13 cellular contexts compared by ENCODE assay signal in genomic region chr1:17735791-17736190, GRCh38. TPM values are rescaled to one million over a fixed set of nuclear protein-coding genes. Genes with fewer than 3 reads are reported as not detected.
DNase-seq lines count a peak whose midpoint lies in the region; TF ChIP-seq lines count a peak whose summit lies in the region.
"Had no signal": no experiment of that assay in that cellular context is flagged by ENCODE, and none has a peak within 500 bp of the region (broad histone marks: within the 10 kb centered on the region; RNA-seq: fewer than 3 reads in every experiment).

No MANE protein-coding gene starts in this region.

- H3K27ac Mint-ChIP-seq in glutamatergic neuron (ENCODE audit: unreplicated experiment) (no peak overlapping the region), neural crest cell (ENCODE audit: unreplicated experiment) (peak overlapping the region; percentile 35)
- H3K27ac Mint-ChIP-seq: CD4-positive, CD25-positive, alpha-beta regulatory T cell had no signal

- no peaks in the 10 kb centered on the region for H3K36me3 Mint-ChIP-seq in glutamatergic neuron (ENCODE audit: unreplicated experiment)
- no peaks in the 10 kb centered on the region for H3K36me3 Mint-ChIP-seq in neural crest cell (ENCODE audit: low read depth)
- H3K36me3 Mint-ChIP-seq: CD4-positive, CD25-positive, alpha-beta regulatory T cell had no signal

- DNase-seq in NCI-H82 (lab: John Stamatoyannopoulos, UW) (peak; percentile 40), NCI-H82 treated with DMSO at 0.1 percent for 48 hours (lab: John Stamatoyannopoulos, UW; ENCODE audit: unreplicated experiment) (no peak), glutamatergic neuron (peak; percentile 32), neural crest cell (ENCODE audit: low read depth, low spot score) (no peak), C1 segment of cervical spinal cord (lab: John Stamatoyannopoulos, UW) (no peak), cerebellar cortex (ENCODE audit: low spot score) (no peak), NAMALWA (ENCODE audit: low spot score) (no peak)
- DNase-seq: 8988T; AML-193; CD4-positive, CD25-positive, alpha-beta regulatory T cell; DMS53; GF-D8; H7 had no signal

- TF ChIP-seq CTCF in glutamatergic neuron (IDR thresholded peaks at IDR 0.05; ENCODE audit: partially characterized antibody, unreplicated experiment) = no peak
- no peak for TF ChIP-seq CTCF in neural crest cell (conservative IDR thresholded peaks at IDR 0.05)

- no peaks in the 10 kb centered on the region for H3K9me3 Mint-ChIP-seq in glutamatergic neuron (ENCODE audit: unreplicated experiment)
- H3K9me3 Mint-ChIP-seq in neural crest cell = no peaks in the 10 kb centered on the region
- H3K9me3 Mint-ChIP-seq: CD4-positive, CD25-positive, alpha-beta regulatory T cell had no signal

- H3K27me3 Mint-ChIP-seq in glutamatergic neuron (ENCODE audit: unreplicated experiment) (peaks cover 6% of the 10 kb centered on the region), neural crest cell (ENCODE audit: low read depth) (peaks cover 4% of the 10 kb centered on the region)

- no peaks in the 10 kb centered on the region for H3K4me1 Mint-ChIP-seq in glutamatergic neuron (ENCODE audit: low read depth, unreplicated experiment)
- no peaks in the 10 kb centered on the region for H3K4me1 Mint-ChIP-seq in neural crest cell
- H3K4me1 Mint-ChIP-seq: CD4-positive, CD25-positive, alpha-beta regulatory T cell had no signal

- H3K4me3 Mint-ChIP-seq in glutamatergic neuron (ENCODE audit: unreplicated experiment) (no peak overlapping the region), neural crest cell (no peak overlapping the region)
- H3K4me3 Mint-ChIP-seq: CD4-positive, CD25-positive, alpha-beta regulatory T cell had no signal

RNA-seq across cellular contexts. Expression of gene ACTL8, which starts 19.3 kb away (rescaled TPM):
- total RNA-seq in glutamatergic neuron (ENCODE audit: unreplicated experiment) (not detected), neural crest cell (not detected in 2 replicates)
- total RNA-seq: CD4-positive, CD25-positive, alpha-beta regulatory T cell had no signal

Comparison
In these comparisons a context has a peak if more than half of its experiments do, and no peak if none do; other contexts are left out.
1. DNase-seq: peak in NCI-H82 (single experiment) and glutamatergic neuron (single experiment); none in NCI-H82 treated with DMSO at 0.1 percent for 48 hours (single experiment), neural crest cell (single experiment), C1 segment of cervical spinal cord (0 of 14), cerebellar cortex (single experiment) and NAMALWA (single experiment).